In the genomic region with DNA sequence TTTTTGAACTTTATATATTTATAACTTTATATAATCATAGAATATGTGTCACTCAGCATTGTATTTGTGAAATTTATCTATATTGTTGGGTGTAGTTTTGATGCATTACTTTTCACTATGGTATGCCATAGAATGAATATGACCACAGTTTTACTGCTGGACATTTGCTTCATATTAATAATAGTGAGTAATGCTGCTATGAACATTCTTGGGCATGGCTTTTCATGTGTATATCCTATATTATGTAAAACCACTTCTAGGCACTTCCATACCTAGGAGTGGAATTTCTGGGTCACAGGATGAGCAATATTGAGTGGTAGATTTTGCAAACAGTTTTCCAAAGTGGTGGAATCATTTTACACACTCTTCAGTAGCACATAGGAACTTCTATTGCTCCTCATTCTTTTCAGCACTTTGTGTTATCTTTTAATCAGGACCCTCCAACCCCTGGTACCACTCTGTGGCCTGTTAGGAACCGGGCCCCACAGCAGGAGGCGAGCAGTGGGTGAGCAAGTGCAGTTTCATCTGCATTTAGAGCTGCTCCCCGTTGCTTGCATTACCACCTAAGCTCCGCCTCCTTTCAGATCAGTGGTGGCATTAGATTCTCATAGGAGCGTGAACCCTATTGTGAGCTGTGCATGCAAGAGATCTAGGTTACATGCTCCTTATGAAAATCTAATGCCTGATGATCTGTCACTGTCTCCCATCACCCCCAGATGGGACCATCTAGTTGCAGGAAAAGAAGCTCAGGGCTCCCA, we compare ENCODE assay signal across 24 cellular contexts. TPM values are rescaled to one million over a fixed set of nuclear protein-coding genes. Genes with fewer than 3 reads are reported as not detected.
DNase-seq lines count a peak whose midpoint lies in the region; ATAC-seq, FAIRE-seq and TF ChIP-seq lines count a peak whose summit lies in the region.
"Had no signal": no experiment of that assay in that cellular context is flagged by ENCODE, and none has a peak within 500 bp of the region (broad histone marks: within the 10 kb centered on the region; RNA-seq: fewer than 3 reads in every experiment).

No MANE protein-coding gene starts in this region.

- H3K9me3 Mint-ChIP-seq in activated CD8-positive, alpha-beta T cell treated with anti-CD3 and anti-CD28 coated beads, Interleukin-2, amount 10 ng/mL, durations not matched to agents 7 days and 5 days (ENCODE audit: insufficient read depth), result no peaks in the 10 kb centered on the region
- H3K9me3 Mint-ChIP-seq: CD8-positive, alpha-beta memory T cell had no signal

- peaks cover 6% of the 10 kb centered on the region for H3K27me3 Mint-ChIP-seq in activated CD8-positive, alpha-beta T cell treated with anti-CD3 and anti-CD28 coated beads, Interleukin-2, amount 10 ng/mL, durations not matched to agents 7 days and 5 days (ENCODE audit: low read depth)

- FAIRE-seq in keratinocyte (lab: Jason Lieb, UNC) (peak; percentile 46), frontal cortex (lab: Jason Lieb, UNC) (no peak)
- FAIRE-seq: D721Med, GM12878, GM18507 had no signal

- no peaks in the 10 kb centered on the region for H3K9me2 ChIP-seq in PC-3 (replicated peaks; ENCODE audit: low read length)

- H3K4me3 Mint-ChIP-seq in activated CD8-positive, alpha-beta T cell treated with anti-CD3 and anti-CD28 coated beads, Interleukin-2, amount 10 ng/mL, durations not matched to agents 7 days and 5 days, result no peak overlapping the region
- H3K4me3 Mint-ChIP-seq: CD8-positive, alpha-beta memory T cell had no signal

- no peak overlapping the region for H3K9ac ChIP-seq in PC-3 (ENCODE audit: low read length)
- H3K9ac ChIP-seq in keratinocyte (ENCODE audit: control insufficient read depth, extremely low read depth, insufficient read depth, low read length), result no peak overlapping the region
- H3K9ac ChIP-seq: BLaER1 had no signal

- H4K20me1 ChIP-seq in PC-3 (ENCODE audit: low read length) (no peaks in the 10 kb centered on the region), keratinocyte (ENCODE audit: control insufficient read depth, extremely low read depth, insufficient read depth, low read length) (no peaks in the 10 kb centered on the region)
- H4K20me1 ChIP-seq: BLaER1 had no signal

- H3K4me1 ChIP-seq in HEK293 (ENCODE audit: control insufficient read depth, insufficient read depth, low read length), result no peaks in the 10 kb centered on the region
- peaks cover 62% of the 10 kb centered on the region for H3K4me1 ChIP-seq in PC-3 (ENCODE audit: insufficient read depth, low read length)
- H3K4me1 ChIP-seq in keratinocyte (ENCODE audit: control insufficient read depth, extremely low read depth, insufficient read depth, low read length), result peaks cover 37% of the 10 kb centered on the region
- no peaks in the 10 kb centered on the region for H3K4me1 ChIP-seq in aorta (ENCODE audit: control insufficient read depth in 1 of 2, insufficient read depth in 2 of 2, low read length in 2 of 2)
- no peaks in the 10 kb centered on the region for H3K4me1 ChIP-seq in upper lobe of right lung
- H3K4me1 ChIP-seq: BLaER1 had no signal

- ATAC-seq in PC-3 (peak; percentile 39), aorta (ENCODE audit: low FRiP score) (no peak), upper lobe of right lung (no peak)
- no peak for ATAC-seq in activated CD8-positive, alpha-beta T cell treated with anti-CD3 and anti-CD28 coated beads, Interleukin-2, amount 10 ng/mL, durations not matched to agents 7 days and 5 days
- ATAC-seq: GM12878, Right ventricle myocardium inferior had no signal

- peak; percentile 89 for DNase-seq in PC-3
- peak; percentile 65 for DNase-seq in epithelial cell of esophagus (ENCODE audit: low read depth)
- peak; percentile 55 for DNase-seq in keratinocyte (ENCODE audit: low read depth, low spot score)
- no peak for DNase-seq in aorta
- no peak for DNase-seq in activated CD8-positive, alpha-beta T cell treated with anti-CD3 and anti-CD28 coated beads, Interleukin-2, amount 10 ng/mL, durations not matched to agents 7 days and 5 days
- no peak for DNase-seq in upper lobe of right lung
- no peak for DNase-seq in frontal cortex (ENCODE audit: low spot score in 2 of 2)
- DNase-seq: CD8-positive, alpha-beta memory T cell; DMS79; GDM1; KBM-7; NCI-H1436; NCI-H2029 treated with DMSO at 0.1 percent for 48 hours; NCI-H510A; NCI-H82; T-helper 1 cell had no signal

- WGBS in aorta, 2 donors, result 87 to 91% methylated on average over 5 of the region's 5 CpGs

- POLR2A ChIA-PET in HEK293 (lab: Yijun Ruan, JAX), result no interaction called here
- POLR2A ChIA-PET in PC-3 (lab: Charles Lee; ENCODE audit: unreplicated experiment), result no interaction called here
- POLR2A ChIA-PET in activated CD8-positive, alpha-beta T cell treated with anti-CD3 and anti-CD28 coated beads, Interleukin-2, amount 10 ng/mL, durations not matched to agents 7 days and 5 days (lab: Charles Lee), result no interaction called here

- H3K4me3 ChIP-seq in HEK293 (ENCODE audit: low read depth, low read length), result no peak overlapping the region
- H3K4me3 ChIP-seq in PC-3 (ENCODE audit: low read length), result no peak overlapping the region
- no peak overlapping the region for H3K4me3 ChIP-seq in epithelial cell of esophagus (ENCODE audit: low read length)
- H3K4me3 ChIP-seq in keratinocyte (ENCODE audit: control insufficient read depth in 2 of 3, extremely low read depth in 1 of 3, insufficient read depth in 2 of 3, low read depth in 1 of 3, low read length in 3 of 3), result no peak overlapping the region
- no peak overlapping the region for H3K4me3 ChIP-seq in aorta (ENCODE audit: low read length in 2 of 2)
- no peak overlapping the region for H3K4me3 ChIP-seq in upper lobe of right lung
- H3K4me3 ChIP-seq: BLaER1, GM12878, SK-N-MC had no signal

- no peaks in the 10 kb centered on the region for H3K4me1 Mint-ChIP-seq in activated CD8-positive, alpha-beta T cell treated with anti-CD3 and anti-CD28 coated beads, Interleukin-2, amount 10 ng/mL, durations not matched to agents 7 days and 5 days (ENCODE audit: low read depth)
- H3K4me1 Mint-ChIP-seq: CD8-positive, alpha-beta memory T cell had no signal

- H3K79me2 ChIP-seq in PC-3 (ENCODE audit: low read length) (no peaks in the 10 kb centered on the region), keratinocyte (ENCODE audit: control insufficient read depth, insufficient read depth, low read length) (no peaks in the 10 kb centered on the region)

- H3F3A ChIP-seq in PC-3 (ENCODE audit: low read length, unreplicated experiment), result peaks cover 35% of the 10 kb centered on the region

- no peaks in the 10 kb centered on the region for H3K36me3 Mint-ChIP-seq in activated CD8-positive, alpha-beta T cell treated with anti-CD3 and anti-CD28 coated beads, Interleukin-2, amount 10 ng/mL, durations not matched to agents 7 days and 5 days (ENCODE audit: low read depth)
- H3K36me3 Mint-ChIP-seq: CD8-positive, alpha-beta memory T cell had no signal

- H2AFZ ChIP-seq in PC-3 (ENCODE audit: low read length) (no peak overlapping the region), keratinocyte (ENCODE audit: control insufficient read depth, low read length) (no peak overlapping the region)

- H3K9me1 ChIP-seq in keratinocyte (ENCODE audit: control insufficient read depth, extremely low read depth, insufficient read depth, low read length), result no peaks in the 10 kb centered on the region

- intact Hi-C loops in PC-3 (cut with micrococcal nuclease), result no loop called here
- intact Hi-C loops in aorta (cut with DNase I), result no loop called here
- intact Hi-C loops in upper lobe of right lung (cut with DNase I), result no loop called here

- H3K27ac ChIP-seq in HEK293 (ENCODE audit: extremely low read depth, low read depth, low read length) (no peak overlapping the region), PC-3 (ENCODE audit: low read length) (peak overlapping the region; percentile 66), keratinocyte (ENCODE audit: control insufficient read depth, insufficient read depth, low read length) (no peak overlapping the region), aorta (ENCODE audit: low read depth in 1 of 2, low read length in 2 of 2) (no peak overlapping the region), upper lobe of right lung (no peak overlapping the region)
- H3K27ac ChIP-seq: BLaER1, HL-60, SK-N-MC had no signal

- CTCF ChIA-PET in HEK293 (lab: Yijun Ruan, JAX), result interaction anchor here (0.7 to 1.0 kb wide), 2 partner anchors 35 to 47 kb away, joined by 3 read pairs; no protein-coding TSS in a partner anchor
- CTCF ChIA-PET in PC-3 (lab: Charles Lee), result no interaction called here
- CTCF ChIA-PET in activated CD8-positive, alpha-beta T cell treated with anti-CD3 and anti-CD28 coated beads, Interleukin-2, amount 10 ng/mL, durations not matched to agents 7 days and 5 days (lab: Charles Lee), result no interaction called here

- no peaks in the 10 kb centered on the region for H3K27me3 ChIP-seq in PC-3 (ENCODE audit: low read length)
- H3K27me3 ChIP-seq in keratinocyte (ENCODE audit: control insufficient read depth, extremely low read depth, insufficient read depth, low read length), result no peaks in the 10 kb centered on the region
- no peaks in the 10 kb centered on the region for H3K27me3 ChIP-seq in aorta (ENCODE audit: control insufficient read depth in 1 of 2, insufficient read depth in 2 of 2, low read length in 1 of 2)
- no peaks in the 10 kb centered on the region for H3K27me3 ChIP-seq in upper lobe of right lung
- H3K27me3 ChIP-seq: BLaER1 had no signal

- TF ChIP-seq CTCF in HEK293 (tag by site-specific recombination; IDR thresholded peaks at IDR 0.05) (no peak), PC-3 (conservative IDR thresholded peaks at IDR 0.05; ENCODE audit: low read depth, low read length) (no peak), epithelial cell of esophagus (IDR thresholded peaks at IDR 0.05; ENCODE audit: insufficient read depth, low read depth, low read length, missing control alignments) (no peak), keratinocyte (optimal IDR thresholded peaks at IDR 0.05 in 1 of 3, IDR thresholded peaks at IDR 0.05 in 1 of 3, conservative IDR thresholded peaks at IDR 0.05 in 1 of 3; ENCODE audit: extremely low read depth in 1 of 3, insufficient read depth in 2 of 3, low read length in 3 of 3) (no peak), upper lobe of right lung (IDR thresholded peaks at IDR 0.05) (no peak)

- BruUV-seq in PC-3 (replicated peaks; lab: Mats Ljungman, UMichigan), result no TSS peak

- no peak overlapping the region for H3K27ac Mint-ChIP-seq in activated CD8-positive, alpha-beta T cell treated with anti-CD3 and anti-CD28 coated beads, Interleukin-2, amount 10 ng/mL, durations not matched to agents 7 days and 5 days
- H3K27ac Mint-ChIP-seq: CD8-positive, alpha-beta memory T cell had no signal

- H3K9me3 ChIP-seq in HEK293 (ENCODE audit: control insufficient read depth, insufficient read depth, low read depth, low read length) (no peaks in the 10 kb centered on the region), PC-3 (ENCODE audit: low read length) (no peaks in the 10 kb centered on the region), keratinocyte (ENCODE audit: control insufficient read depth, low read depth, low read length) (peaks cover 4% of the 10 kb centered on the region), aorta (ENCODE audit: control insufficient read depth, low read length) (no peaks in the 10 kb centered on the region), upper lobe of right lung (no peaks in the 10 kb centered on the region)

- H3K4me2 ChIP-seq in PC-3 (ENCODE audit: low read length) (0 out of 2 replicates have a peak overlapping the region, but pooled peaks have one; percentile 32), keratinocyte (ENCODE audit: control insufficient read depth, extremely low read depth, insufficient read depth, low read depth, low read length) (no peak overlapping the region)
- H3K4me2 ChIP-seq: BLaER1 had no signal

- dilution Hi-C loops in keratinocyte (cut with MboI; ENCODE audit: extremely low pct_ligation_motif_present, low sequenced_read_pairs), result no loop called here

- H3K36me3 ChIP-seq in HEK293 (ENCODE audit: control insufficient read depth in 2 of 2, insufficient read depth in 1 of 2, low read length in 2 of 2), result no peaks in the 10 kb centered on the region
- no peaks in the 10 kb centered on the region for H3K36me3 ChIP-seq in PC-3 (ENCODE audit: low read depth, low read length)
- H3K36me3 ChIP-seq in keratinocyte (ENCODE audit: control insufficient read depth in 2 of 2, extremely low read depth in 1 of 2, insufficient read depth in 2 of 2, low read length in 2 of 2), result no peaks in the 10 kb centered on the region
- no peaks in the 10 kb centered on the region for H3K36me3 ChIP-seq in aorta (ENCODE audit: control insufficient read depth in 1 of 2, insufficient read depth in 2 of 2, low read length in 1 of 2)
- H3K36me3 ChIP-seq in upper lobe of right lung, result no peaks in the 10 kb centered on the region
- H3K36me3 ChIP-seq: BLaER1 had no signal

RNA-seq across cellular contexts. Expression of gene CNIH3, which starts 56.0 kb away (rescaled TPM):
- 5.6 and 7.4 TPM in 2 replicates for total RNA-seq in PC-3 (2014; rRNA removed)
- 0.71 to 1.5 TPM (median 0.81 TPM) in 3 replicates for polyA plus RNA-seq in keratinocyte
- not detected for polyA plus RNA-seq in keratinocyte (2011; ENCODE audit: low read depth)
- 0.57 and 0.65 TPM in 2 replicates for polyA plus RNA-seq in keratinocyte (2011; cell fraction: cytosol; rRNA removed)
- 0.70 and 0.88 TPM in 2 replicates for polyA plus RNA-seq in keratinocyte (2011; cell fraction: nucleus; rRNA removed)
- 1.2 and 1.5 TPM in 2 replicates for polyA plus RNA-seq in keratinocyte (2012; ENCODE audit: low replicate concordance)
- 1.7 to 4.0 TPM (median 2.6 TPM) in 3 replicates for polyA minus RNA-seq in keratinocyte
- not detected for polyA minus RNA-seq in keratinocyte (2011; cell fraction: cytosol; rRNA and poly(A)+ RNA removed)
- 0.95 and 2.8 TPM in 2 replicates for polyA minus RNA-seq in keratinocyte (2011; cell fraction: nucleus; rRNA and poly(A)+ RNA removed)
- total RNA-seq in aorta, result 1 to 10 TPM; 2.4 to 3.4 TPM
- 1 to 10 TPM; 3.3 to 8.2 TPM for polyA plus RNA-seq in aorta
- total RNA-seq in activated CD8-positive, alpha-beta T cell treated with anti-CD3 and anti-CD28 coated beads, Interleukin-2, amount 10 ng/mL, durations not matched to agents 7 days and 5 days, result 1 to 10 TPM; 1.5 to 2.5 TPM
- total RNA-seq in upper lobe of right lung, result 4.8 TPM
- 44.0 TPM for total RNA-seq in frontal cortex

Comparison
In these comparisons a context has a peak if more than half of its experiments do, and no peak if none do; other contexts are left out.
1. DNase-seq: peak in PC-3 (single experiment), epithelial cell of esophagus (single experiment) and keratinocyte (single experiment); none in aorta (0 of 2), activated CD8-positive, alpha-beta T cell treated with anti-CD3 and anti-CD28 coated beads, Interleukin-2, amount 10 ng/mL, durations not matched to agents 7 days and 5 days (single experiment), upper lobe of right lung (single experiment) and frontal cortex (0 of 2).